ENCODE assay signal across 11 cellular contexts in genomic region chr4:83108101-83108861, GRCh38. TPM values are rescaled to one million over a fixed set of nuclear protein-coding genes. Genes with fewer than 3 reads are reported as not detected.
DNase-seq lines count a peak whose midpoint lies in the region; ATAC-seq, FAIRE-seq and TF ChIP-seq lines count a peak whose summit lies in the region.
"Had no signal": no experiment of that assay in that cellular context is flagged by ENCODE, and none has a peak within 500 bp of the region (broad histone marks: within the 10 kb centered on the region; RNA-seq: fewer than 3 reads in every experiment).

No MANE protein-coding gene starts in this region.

- H3K27me3 ChIP-seq in GM12878 (replicated peaks in 1 of 2; ENCODE audit: control insufficient read depth in 2 of 2, insufficient read depth in 2 of 2, low read length in 1 of 2) (no peaks in the 10 kb centered on the region), trophoblast cell (ENCODE audit: insufficient read depth, low read length) (no peaks in the 10 kb centered on the region)
- H3K27me3 ChIP-seq: vagina had no signal

- H3K4ac ChIP-seq in trophoblast cell (ENCODE audit: low read depth, low read length), result no peak overlapping the region

- no peak for TF ChIP-seq EP300 in GM12878 (IDR thresholded peaks at IDR 0.05; ENCODE audit: borderline replicate concordance in 1 of 2, control insufficient read depth in 1 of 2, low read depth in 2 of 2, low read length in 2 of 2)

- peak overlapping the region; percentile 94 to 95 for H3K27ac Mint-ChIP-seq in T-cell
- H3K27ac Mint-ChIP-seq: neural progenitor cell had no signal

- no peaks in the 10 kb centered on the region for H3K9me3 Mint-ChIP-seq in T-cell
- H3K9me3 Mint-ChIP-seq: neural progenitor cell had no signal

- no peak overlapping the region for H2BK120ac ChIP-seq in trophoblast cell (ENCODE audit: insufficient read depth, low read length, poor library complexity)

- H3K79me2 ChIP-seq in GM12878 (ENCODE audit: control insufficient read depth, insufficient read depth, low read length) (peaks cover 83% of the 10 kb centered on the region), trophoblast cell (ENCODE audit: control insufficient read depth, insufficient read depth, low read length, poor library complexity) (peaks cover 3% of the 10 kb centered on the region)

- RAD21 ChIA-PET in GM12878 (lab: Charles Lee; ENCODE audit: unreplicated experiment), result interaction anchor here (0.7 to 7.0 kb wide), 8 partner anchors 24 to 158 kb away, joined by 3 to 61 read pairs (median 4); no protein-coding TSS in a partner anchor

- peak; percentile 74 for FAIRE-seq in GM12892 (lab: Jason Lieb, UNC)
- no peak for FAIRE-seq in GM12878 (lab: Jason Lieb, UNC)

- H3K4me1 ChIP-seq in GM12878 (ENCODE audit: control insufficient read depth, insufficient read depth, low read length) (peaks cover 7% of the 10 kb centered on the region), trophoblast cell (ENCODE audit: control insufficient read depth in 1 of 2, insufficient read depth in 2 of 2, low read length in 2 of 2) (peaks cover 2 to 15% of the 10 kb centered on the region in 2 experiments), mucosa of descending colon (ENCODE audit: low read depth) (peaks cover 10% of the 10 kb centered on the region)
- H3K4me1 ChIP-seq: neural progenitor cell had no signal

- TF ChIP-seq RAD21 in GM12878 (IDR thresholded peaks at IDR 0.05; ENCODE audit: insufficient read depth, low read depth, low read length), result no peak

- H3K27me3 Mint-ChIP-seq in T-cell, result no peaks in the 10 kb centered on the region

- DNase-seq in GM12892 (ENCODE audit: insufficient read length), result no peak
- peak in 16 of 34 experiments; percentile 15 to 39 (median 26) for DNase-seq in T-cell
- DNase-seq in GM12878 (ENCODE audit: low read depth, low spot score), result no peak
- DNase-seq in trophoblast cell, result peak; percentile 96 to 97
- no peak for DNase-seq in mucosa of descending colon
- DNase-seq: GM23248, NCI-H526 treated with DMSO at 0.1 percent for 48 hours had no signal

- no peak overlapping the region for H4K8ac ChIP-seq in trophoblast cell (ENCODE audit: low read depth, low read length)

- no peak overlapping the region for H3K18ac ChIP-seq in trophoblast cell (ENCODE audit: low read length)

- peaks cover 2 to 9% of the 10 kb centered on the region in 2 experiments for H3K36me3 ChIP-seq in GM12878 (ENCODE audit: control insufficient read depth in 2 of 2, insufficient read depth in 2 of 2, low read length in 1 of 2)
- peaks cover 0 to 2% of the 10 kb centered on the region in 2 experiments for H3K36me3 ChIP-seq in trophoblast cell (ENCODE audit: control insufficient read depth in 1 of 2, insufficient read depth in 2 of 2, low read length in 2 of 2)
- peaks cover 2% of the 10 kb centered on the region for H3K36me3 ChIP-seq in mucosa of descending colon (ENCODE audit: low read depth)
- H3K36me3 ChIP-seq: neural progenitor cell, vagina had no signal

- no TSS peak for BruUV-seq in GM12878 (replicated peaks; lab: Mats Ljungman, UMichigan)

- peak overlapping the region; percentile 51 for H3K4me2 ChIP-seq in GM12878 (ENCODE audit: control insufficient read depth, insufficient read depth)
- H3K4me2 ChIP-seq in trophoblast cell (ENCODE audit: low read length), result no peak overlapping the region

- no peak overlapping the region for H4K12ac ChIP-seq in trophoblast cell (ENCODE audit: low read depth, low read length)

- CTCF ChIA-PET in T-cell (lab: Charles Lee) (interaction anchor here (0.6 to 1.4 kb wide), 6 partner anchors 37 to 143 kb away, joined by 3 to 12 read pairs (median 3); partner anchors contain the start of gene COPS4 (in 1 of the 2)), GM12878 (lab: Yijun Ruan, JAX) (interaction anchor here (0.7 to 2.9 kb wide), 8 partner anchors 33 to 175 kb away, joined by 3 to 26 read pairs (median 4); no protein-coding TSS in a partner anchor)

- H3K27ac ChIP-seq in GM12878 (ENCODE audit: control insufficient read depth, insufficient read depth), result peak overlapping the region; percentile 71
- H3K27ac ChIP-seq in trophoblast cell (ENCODE audit: low read depth, low read length), result no peak overlapping the region
- H3K27ac ChIP-seq: GM23248, neural progenitor cell, vagina had no signal

- H2BK5ac ChIP-seq in trophoblast cell (ENCODE audit: low read depth, low read length, poor library complexity), result no peak overlapping the region

- 3% methylated on average over 26 of the region's 26 CpGs for WGBS in GM12878 (ENCODE audit: insufficient coverage, insufficient replicate concordance, low lambda C conversion rate, missing lambda C conversion rate)
- no CpG with 5 or more reads among the region's 26 CpGs for WGBS in trophoblast cell (ENCODE audit: extremely low coverage, insufficient coverage, insufficient read length)

- H4K20me1 ChIP-seq in GM12878 (ENCODE audit: control insufficient read depth, insufficient read depth), result no peaks in the 10 kb centered on the region

- ATAC-seq in T-cell (replicated peaks in 1 of 4) (peak; percentile 24 to 43 (median 36)), GM12878 (no peak), GM19397 (IDR thresholded peaks at IDR 0.05; ENCODE audit: unreplicated experiment) (no peak), mucosa of descending colon (no peak), GM19452 (IDR thresholded peaks at IDR 0.05; ENCODE audit: unreplicated experiment) (no peak)

- intact Hi-C loops in GM12878 (cut with micrococcal nuclease; ENCODE audit: unreplicated experiment), result no loop called here
- intact Hi-C loops in mucosa of descending colon (cut with DNase I, micrococcal nuclease), result no loop called here

- H3K4me3 ChIP-seq in GM12878 (peak overlapping the region; percentile 78), trophoblast cell (ENCODE audit: low read depth, low read length) (no peak overlapping the region), mucosa of descending colon (no peak overlapping the region)

- peaks cover 37% of the 10 kb centered on the region for H3K36me3 Mint-ChIP-seq in T-cell
- H3K36me3 Mint-ChIP-seq: neural progenitor cell had no signal

- H2AFZ ChIP-seq in GM12878 (ENCODE audit: control insufficient read depth, low read depth, low read length) (peak overlapping the region; percentile 13; the same call in 1 of the 2 replicates), trophoblast cell (ENCODE audit: insufficient read depth, low read length, poor library complexity) (no peak overlapping the region)

- H2AK5ac ChIP-seq in trophoblast cell (ENCODE audit: low read length), result no peak overlapping the region

- H2BK12ac ChIP-seq in trophoblast cell (ENCODE audit: low read length), result no peak overlapping the region

- no peak overlapping the region for H4K91ac ChIP-seq in trophoblast cell (ENCODE audit: low read depth, low read length)

- TF ChIP-seq CTCF in GM12878 (IDR thresholded peaks at IDR 0.05 in 2 of 3, conservative IDR thresholded peaks at IDR 0.05 in 1 of 3; ENCODE audit: control insufficient read depth in 2 of 3, extremely low read depth in 1 of 3, insufficient read depth in 1 of 3, low read depth in 3 of 3, low read length in 3 of 3) (no peak), mucosa of descending colon (IDR thresholded peaks at IDR 0.05) (no peak)

- TF ChIP-seq POLR2A in GM12892 (IDR thresholded peaks at IDR 0.05; ENCODE audit: low read depth, low read length) (0 out of 2 replicates have a peak, but pooled peaks have one; percentile 23), GM12878 (IDR thresholded peaks at IDR 0.05; ENCODE audit: low read depth, low read length) (no peak)

- H3K14ac ChIP-seq in trophoblast cell (ENCODE audit: low read length), result no peak overlapping the region

- H3K4me1 Mint-ChIP-seq in T-cell, result peaks cover 58 to 68% (median 62%) of the 10 kb centered on the region in 3 donors

- H3K4me3 Mint-ChIP-seq in T-cell, result peak overlapping the region; percentile 90 to 95 (median 95)

- H3K9me3 ChIP-seq in GM12878 (replicated peaks; ENCODE audit: control insufficient read depth, insufficient read depth, low read length), result no peaks in the 10 kb centered on the region; the same call in 2 of the 3 replicates
- H3K9me3 ChIP-seq in trophoblast cell (ENCODE audit: insufficient read depth, low read depth, low read length), result no peaks in the 10 kb centered on the region
- no peaks in the 10 kb centered on the region for H3K9me3 ChIP-seq in mucosa of descending colon
- H3K9me3 ChIP-seq: vagina had no signal

- in situ Hi-C loops in GM12878 (cut with MboI), result no loop called here

- peaks cover 15% of the 10 kb centered on the region for H3K79me1 ChIP-seq in trophoblast cell (ENCODE audit: low read length)

- SMC1A ChIA-PET in GM12878 (lab: Charles Lee; ENCODE audit: uncharacterized antibody, unreplicated experiment), result interaction anchor here (1.0 to 9.7 kb wide), 6 partner anchors 8 to 152 kb away, joined by 3 to 183 read pairs (median 14); no protein-coding TSS in a partner anchor

- H3K23ac ChIP-seq in trophoblast cell (ENCODE audit: low read length), result no peak overlapping the region

- POLR2A ChIA-PET in T-cell (lab: Charles Lee) (interaction anchor here (0.6 to 1.0 kb wide), 2 partner anchors 109 to 244 kb away, joined by 3 read pairs; no protein-coding TSS in a partner anchor), GM12878 (lab: Charles Lee) (interaction anchor here (1.0 to 8.0 kb wide), 2 partner anchors 13 to 112 kb away, joined by 3 to 77 read pairs; no protein-coding TSS in a partner anchor)

- H3K9ac ChIP-seq in GM12878 (ENCODE audit: control insufficient read depth, insufficient read depth, low read length) (peak overlapping the region; percentile 86), trophoblast cell (ENCODE audit: low read length) (no peak overlapping the region)
- H3K9ac ChIP-seq: GM23248, neural progenitor cell had no signal

RNA-seq across cellular contexts. Expression of gene PLAC8, which starts 6.2 kb away (rescaled TPM):
- polyA plus RNA-seq in GM12892 (2012; ENCODE audit: missing spikeins), result 102 TPM
- total RNA-seq in T-cell (100 to 1,000 TPM; 124 to 318 (median 147) TPM), GM12878 (2014; rRNA removed) (214 and 265 TPM in 2 replicates), GM12878 (2014; rRNA removed; fragmentation: Illumina TruSeq; extraction: Trizol) (316 and 317 TPM in 2 replicates), GM12878 (2021) (238 and 239 TPM in 2 replicates), mucosa of descending colon (1,000 to 10,000 TPM in 1 of 3 donors, 100 to 1,000 TPM in 2; 539 to 1,034 (median 875) TPM)
- total RNA-seq in GM12878 (2013; cell fraction: nucleolus; rRNA removed), result 200 and 211 TPM in 2 replicates
- polyA plus RNA-seq in GM12878 (2011; ENCODE audit: low read depth), result 78.9 TPM
- polyA plus RNA-seq in GM12878 (2011; rRNA removed) (841 and 1,037 TPM in 2 replicates), GM12878 (2014; fragmentation: Illumina TruSeq; extraction: Trizol) (311 and 417 TPM in 2 replicates), GM12878 (2014; fragmentation: Nextera tagmentation; extraction: Ambion mirVana) (100 to 1,000 TPM; 405 to 441 TPM), GM12878 (2014; rRNA removed) (239 and 276 TPM in 2 replicates), GM12878 (2016; fragmentation: Nextera tagmentation; extraction: Ambion mirVana) (100 to 1,000 TPM; 379 to 404 TPM)
- 429 and 464 TPM in 2 replicates for polyA plus RNA-seq in GM12878 (2011; cell fraction: cytosol; rRNA removed)
- polyA plus RNA-seq in GM12878 (2011; cell fraction: nucleus; rRNA removed), result 219 and 352 TPM in 2 replicates
- polyA plus RNA-seq in GM12878 (2012), result 70.6 and 120 TPM in 2 replicates
- 407 and 416 TPM in 2 replicates for polyA minus RNA-seq in GM12878 (2011; rRNA and poly(A)+ RNA removed)
- 98.6 and 123 TPM in 2 replicates for polyA minus RNA-seq in GM12878 (2011; cell fraction: cytosol; rRNA and poly(A)+ RNA removed)
- polyA minus RNA-seq in GM12878 (2011; cell fraction: nucleus; rRNA and poly(A)+ RNA removed), result 44.1 and 55.6 TPM in 2 replicates
- polyA plus RNA-seq in trophoblast cell (2013), result 41.9 and 45.7 TPM in 2 replicates
- total RNA-seq: GM23248, vagina had no signal

Comparison
In these comparisons a context has a peak if more than half of its experiments do, and no peak if none do; other contexts are left out.
1. DNase-seq: peak in trophoblast cell (2 of 2); none in GM12892 (single experiment), GM12878 (single experiment) and mucosa of descending colon (0 of 3).
2. ATAC-seq: peak in T-cell (4 of 4); none in GM12878 (single experiment), GM19397 (single experiment), mucosa of descending colon (single experiment) and GM19452 (single experiment).